Comparison of ENCODE assay signal across 11 cellular contexts in the genomic region with DNA sequence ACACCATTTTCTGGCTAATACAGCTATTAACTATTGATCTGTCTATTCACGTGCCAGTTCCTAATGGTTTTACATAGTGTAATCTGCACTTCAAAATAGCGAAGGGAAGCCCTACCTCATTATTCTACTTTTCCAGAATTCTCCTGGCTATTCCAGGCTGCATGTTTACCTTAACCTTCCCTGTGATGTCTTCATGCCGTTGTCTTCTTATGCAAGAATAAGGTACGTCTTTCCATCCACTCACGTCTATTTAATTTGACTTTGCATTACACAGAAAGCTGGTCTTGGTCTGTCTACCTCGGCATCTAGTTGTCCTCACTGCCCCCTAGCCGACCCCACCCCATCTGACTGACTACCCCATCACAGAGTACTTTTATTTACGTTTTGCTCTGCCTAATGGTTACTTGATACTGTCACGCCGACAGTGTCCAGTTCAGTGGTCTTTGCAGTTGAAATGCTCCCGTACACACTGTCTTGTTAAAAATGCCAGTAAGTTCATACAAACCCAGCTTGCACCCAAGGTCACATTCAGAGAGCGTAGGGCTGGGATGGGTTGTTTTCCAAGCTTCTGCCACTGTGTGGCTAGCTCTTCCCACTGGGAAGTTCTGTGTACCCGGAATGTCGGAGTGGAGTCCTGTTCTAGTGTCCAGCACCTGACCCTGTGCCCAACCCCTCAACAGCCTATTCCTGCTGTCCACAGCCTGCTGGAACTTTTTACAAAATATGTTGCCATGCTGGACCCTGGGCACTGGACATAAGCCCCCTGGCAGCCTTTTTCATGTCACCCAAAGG. TPM values are rescaled to one million over a fixed set of nuclear protein-coding genes. Genes with fewer than 3 reads are reported as not detected.
A peak's percentile ranks its signal among the peaks of the same experiment; 100 is the strongest.
DNase-seq lines count a peak whose midpoint lies in the region; ATAC-seq and TF ChIP-seq lines count a peak whose summit lies in the region.
"Had no signal": no experiment of that assay in that cellular context is flagged by ENCODE, and none has a peak within 500 bp of the region (broad histone marks: within the 10 kb centered on the region; RNA-seq: fewer than 3 reads in every experiment).

No MANE protein-coding gene starts in this region.

- no peaks in the 10 kb centered on the region for H3K9me3 ChIP-seq in CD4-positive, CD25-positive, alpha-beta regulatory T cell (ENCODE audit: control insufficient read depth in 2 of 2, low read length in 2 of 2)
- H3K9me3 ChIP-seq in Peyer's patch: no peaks in the 10 kb centered on the region
- H3K9me3 ChIP-seq: ovary had no signal

- TF ChIP-seq CTCF in Peyer's patch (IDR thresholded peaks at IDR 0.05) (no peak), omental fat pad (IDR thresholded peaks at IDR 0.05) (no peak), GM10248 (IDR thresholded peaks at IDR 0.05; ENCODE audit: control extremely low read depth, extremely low read depth, low read depth, missing control alignments) (no peak)

- H3K36me3 Mint-ChIP-seq in CD4-positive, CD25-positive, alpha-beta regulatory T cell: peaks cover 33% of the 10 kb centered on the region

- H3K4me3 ChIP-seq in CD4-positive, CD25-positive, alpha-beta regulatory T cell (ENCODE audit: low read depth, low read length): no peak overlapping the region
- H3K4me3 ChIP-seq in Peyer's patch: no peak overlapping the region
- H3K4me3 ChIP-seq: ovary had no signal

- no peak overlapping the region for H3K4me3 Mint-ChIP-seq in CD4-positive, CD25-positive, alpha-beta regulatory T cell
- H3K4me3 Mint-ChIP-seq: stimulated activated naive B cell treated with anti-CD40 and anti-IgM and Interleukin-4, amounts not matched to agents 10 μg/mL and 1 μg/mL and 100 μg/mL, for 72 hours had no signal

- H3K27me3 ChIP-seq in CD4-positive, CD25-positive, alpha-beta regulatory T cell (ENCODE audit: control insufficient read depth, insufficient read depth, low read length): no peaks in the 10 kb centered on the region
- no peaks in the 10 kb centered on the region for H3K27me3 ChIP-seq in Peyer's patch
- H3K27me3 ChIP-seq: ovary had no signal

- TF ChIP-seq POLR2A in Peyer's patch (IDR thresholded peaks at IDR 0.05) (peak in 1 of 2 donors; percentile 5), erythroblast (IDR thresholded peaks at IDR 0.05; ENCODE audit: low read length) (peak; percentile 65)

- H3K4me1 ChIP-seq in CD4-positive, CD25-positive, alpha-beta regulatory T cell (ENCODE audit: control insufficient read depth, insufficient read depth, low read length, poor library complexity, severe bottlenecking): peaks cover 37% of the 10 kb centered on the region
- peaks cover 0 to 28% (median 16%) of the 10 kb centered on the region in 4 donors for H3K4me1 ChIP-seq in Peyer's patch

- H3K27ac ChIP-seq in CD4-positive, CD25-positive, alpha-beta regulatory T cell (ENCODE audit: insufficient read depth, low read length, poor library complexity, severe bottlenecking): no peak overlapping the region
- peak overlapping the region in 2 of 4 donors; percentile 20 to 29 for H3K27ac ChIP-seq in Peyer's patch
- H3K27ac ChIP-seq: ovary had no signal

- H3K27ac Mint-ChIP-seq in CD4-positive, CD25-positive, alpha-beta regulatory T cell: peak overlapping the region in 2 of 3 donors; percentile 32 to 36

- H3K36me3 ChIP-seq in CD4-positive, CD25-positive, alpha-beta regulatory T cell (ENCODE audit: control insufficient read depth, insufficient read depth, low read length): peaks cover 50% of the 10 kb centered on the region
- peaks cover 0 to 58% (median 0%) of the 10 kb centered on the region in 3 donors for H3K36me3 ChIP-seq in Peyer's patch
- H3K36me3 ChIP-seq: ovary had no signal

- H3K27me3 Mint-ChIP-seq in CD4-positive, CD25-positive, alpha-beta regulatory T cell: no peaks in the 10 kb centered on the region
- H3K27me3 Mint-ChIP-seq: stimulated activated naive B cell treated with anti-CD40 and anti-IgM and Interleukin-4, amounts not matched to agents 10 μg/mL and 1 μg/mL and 100 μg/mL, for 72 hours had no signal

- CTCF ChIA-PET in GM10248 (lab: Yijun Ruan, JAX): interaction anchor here (1.2 to 2.4 kb wide), 4 partner anchors 9 to 31 kb away, joined by 4 to 7 read pairs (median 4); no protein-coding TSS in a partner anchor

- no peak for ATAC-seq in CD4-positive, CD25-positive, alpha-beta regulatory T cell (ENCODE audit: low read depth in 2 of 2)
- ATAC-seq in omental fat pad (ENCODE audit: low FRiP score): no peak
- ATAC-seq in GM19397 (IDR thresholded peaks at IDR 0.05; ENCODE audit: unreplicated experiment): no peak
- ATAC-seq in HG02852 (IDR thresholded peaks at IDR 0.05; ENCODE audit: unreplicated experiment): no peak
- ATAC-seq: stimulated activated naive B cell treated with anti-CD40 and anti-IgM and Interleukin-4, amounts not matched to agents 10 μg/mL and 1 μg/mL and 100 μg/mL, for 72 hours had no signal

- peaks cover 31 to 70% (median 58%) of the 10 kb centered on the region in 4 donors for H3K4me1 Mint-ChIP-seq in CD4-positive, CD25-positive, alpha-beta regulatory T cell

- DNase-seq in CD4-positive, CD25-positive, alpha-beta regulatory T cell: peak in 1 of 3 donors; percentile 16
- DNase-seq in Peyer's patch (peak in 2 of 3 donors; percentile 15 to 45), erythroblast (lab: John Stamatoyannopoulos, UW) (no peak), omental fat pad (ENCODE audit: low spot score) (peak; percentile 20), GM10248 (ENCODE audit: extremely low spot score) (no peak), NCI-H1092 (lab: John Stamatoyannopoulos, UW) (no peak)
- DNase-seq: activated gamma-delta T cell; stimulated activated naive B cell treated with anti-CD40 and anti-IgM and Interleukin-4, amounts not matched to agents 10 μg/mL and 1 μg/mL and 100 μg/mL, for 72 hours had no signal

- H3K9me3 Mint-ChIP-seq in CD4-positive, CD25-positive, alpha-beta regulatory T cell: peaks cover 0 to 1% (median 0%) of the 10 kb centered on the region in 7 donors

- POLR2A ChIA-PET in GM10248 (lab: Yijun Ruan, JAX): interaction anchor here (0.9 to 1.3 kb wide), 4 partner anchors 15 to 71 kb away, joined by 3 to 4 read pairs (median 3); a partner anchor contains a TSS

RNA-seq across cellular contexts. Expression of a gene that starts 15.0 kb away (rescaled TPM):
- 890 TPM for total RNA-seq in CD4-positive, CD25-positive, alpha-beta regulatory T cell
- 1 to 10 TPM; 1.4 to 3.1 (median 1.9) TPM for polyA plus RNA-seq in CD4-positive, CD25-positive, alpha-beta regulatory T cell
- 1,000 to 10,000 TPM in 2 of 4 donors, 100 to 1,000 TPM in 2; 705 to 1,411 (median 1,064) TPM for total RNA-seq in Peyer's patch
- 1,000 to 10,000 TPM in 1 of 4 donors, 100 to 1,000 TPM in 3; 447 to 1,169 (median 678) TPM for total RNA-seq in omental fat pad

RNA-seq across cellular contexts. Expression of a gene that starts 51.2 kb away (rescaled TPM):
- 47.4 TPM for total RNA-seq in CD4-positive, CD25-positive, alpha-beta regulatory T cell
- 10 to 100 TPM; 48.7 to 55.1 (median 53.9) TPM for polyA plus RNA-seq in CD4-positive, CD25-positive, alpha-beta regulatory T cell
- total RNA-seq in Peyer's patch: 100 to 1,000 TPM in 2 of 4 donors, 10 to 100 TPM in 2; 51.2 to 115 (median 102) TPM
- total RNA-seq in omental fat pad: 10 to 100 TPM; 29.2 to 77.9 (median 58.9) TPM

RNA-seq across cellular contexts. Expression of a gene that starts 55.2 kb away (rescaled TPM):
- 40.3 TPM for total RNA-seq in CD4-positive, CD25-positive, alpha-beta regulatory T cell
- polyA plus RNA-seq in CD4-positive, CD25-positive, alpha-beta regulatory T cell: 10 to 100 TPM; 11.1 to 16.9 (median 13.8) TPM
- total RNA-seq in Peyer's patch: 10 to 100 TPM; 23.3 to 50.6 (median 40.2) TPM
- total RNA-seq in omental fat pad: 1 to 10 TPM; 4.1 to 9.2 (median 6.0) TPM

Comparison
In these comparisons a context has a peak if more than half of its experiments do, and no peak if none do; other contexts are left out.
1. DNase-seq: peak in Peyer's patch (2 of 3) and omental fat pad (single experiment); none in erythroblast (0 of 2), GM10248 (single experiment) and NCI-H1092 (single experiment).